In genomic region chr14:54902521-54903420, GRCh38 we compare ENCODE assay signal across 1 cellular context.
A peak's percentile ranks its signal among the peaks of the same experiment; 100 is the strongest.
TF ChIP-seq lines count a peak whose summit lies in the region.

TSS of gene GCH1 (minus strand) at chr14:54902826. CDS start at chr14:54902663, 163 bp downstream.

TF ChIP-seq in GM12878, 131 proteins besides CTCF, POLR2A, EP300 and RAD21 (continued from another document and continues in another):
- TF ChIP-seq ZBTB4 (CRISPR knock-in tag; IDR thresholded peaks at IDR 0.05) (no peak), IKZF2 (IDR thresholded peaks at IDR 0.05) (no peak), ZBED1 (IDR thresholded peaks at IDR 0.05; ENCODE audit: borderline replicate concordance) (no peak), IKZF1 (conservative IDR thresholded peaks at IDR 0.05) (peak; percentile 37; the same call in 1 of the 2 replicates), RAD51 (IDR thresholded peaks at IDR 0.05) (no peak), ATF2 (IDR thresholded peaks at IDR 0.05; ENCODE audit: low read length) (no peak), CHD1 (IDR thresholded peaks at IDR 0.05; ENCODE audit: low read depth, low read length) (no peak), SIN3A (IDR thresholded peaks at IDR 0.05; ENCODE audit: low read depth, low read length) (no peak), SREBF1 (IDR thresholded peaks at IDR 0.05; ENCODE audit: low read length) (no peak), EED (IDR thresholded peaks at IDR 0.05; ENCODE audit: low read depth) (peak; percentile 20; the same call in 1 of the 2 replicates), PBX3 (IDR thresholded peaks at IDR 0.05; ENCODE audit: insufficient replicate concordance, low read depth, low read length) (no peak), DPF2 (IDR thresholded peaks at IDR 0.05) (peak; percentile 82), NKRF (conservative IDR thresholded peaks at IDR 0.05) (peak; percentile 74), TCF3 (IDR thresholded peaks at IDR 0.05; ENCODE audit: borderline replicate concordance, insufficient read depth, low read depth, low read length) (no peak), NR2C2 (IDR thresholded peaks at IDR 0.05; ENCODE audit: borderline replicate concordance, control insufficient read depth, insufficient read length, low read depth) (no peak), NFXL1 (IDR thresholded peaks at IDR 0.05; ENCODE audit: borderline replicate concordance) (no peak), FOS (IDR thresholded peaks at IDR 0.05; ENCODE audit: borderline replicate concordance, extremely low read depth, insufficient read length) (no peak), JUND (IDR thresholded peaks at IDR 0.05; ENCODE audit: low read depth, low read length) (no peak), BRCA1 (IDR thresholded peaks at IDR 0.05; ENCODE audit: low read depth, low read length) (no peak), CUX1 (IDR thresholded peaks at IDR 0.05; ENCODE audit: insufficient replicate concordance, low read depth, low read length) (no peak), NR2C1 (IDR thresholded peaks at IDR 0.05) (peak; percentile 49; the same call in 1 of the 2 replicates), MAX (IDR thresholded peaks at IDR 0.05; ENCODE audit: low read depth, low read length) (no peak), ZNF592 (IDR thresholded peaks at IDR 0.05) (0 out of 2 replicates have a peak, but pooled peaks have one; percentile 28), LARP7 (IDR thresholded peaks at IDR 0.05) (peak; percentile 35), RFX5 (IDR thresholded peaks at IDR 0.05; ENCODE audit: low read depth, low read length) (0 out of 2 replicates have a peak, but pooled peaks have one; percentile 57), NBN (IDR thresholded peaks at IDR 0.05) (no peak), ESRRA (IDR thresholded peaks at IDR 0.05; ENCODE audit: low read length) (no peak), ZBTB11 (CRISPR knock-in tag; IDR thresholded peaks at IDR 0.05) (no peak), BCL11A (IDR thresholded peaks at IDR 0.05; ENCODE audit: low read depth, low read length) (no peak), POLR2AphosphoS2 (IDR thresholded peaks at IDR 0.05; ENCODE audit: low read depth, low read length) (no peak), SP1 (IDR thresholded peaks at IDR 0.05; ENCODE audit: low read depth, low read length) (peak; percentile 18), MXI1 (IDR thresholded peaks at IDR 0.05; ENCODE audit: low read depth, low read length) (no peak), RUNX3 (IDR thresholded peaks at IDR 0.05; ENCODE audit: low read length) (peak; percentile 41; the same call in 1 of the 2 replicates), SIX5 (IDR thresholded peaks at IDR 0.05; ENCODE audit: low read depth, low read length, severe bottlenecking) (no peak), EGR1 (IDR thresholded peaks at IDR 0.05; ENCODE audit: borderline replicate concordance in 1 of 2, low read depth in 2 of 2, low read length in 2 of 2) (no peak), ZNF274 (IDR thresholded peaks at IDR 0.05; ENCODE audit: insufficient read depth, insufficient read length) (no peak), E2F4 (IDR thresholded peaks at IDR 0.05; ENCODE audit: low read depth, low read length) (no peak)
